In the genomic region with DNA sequence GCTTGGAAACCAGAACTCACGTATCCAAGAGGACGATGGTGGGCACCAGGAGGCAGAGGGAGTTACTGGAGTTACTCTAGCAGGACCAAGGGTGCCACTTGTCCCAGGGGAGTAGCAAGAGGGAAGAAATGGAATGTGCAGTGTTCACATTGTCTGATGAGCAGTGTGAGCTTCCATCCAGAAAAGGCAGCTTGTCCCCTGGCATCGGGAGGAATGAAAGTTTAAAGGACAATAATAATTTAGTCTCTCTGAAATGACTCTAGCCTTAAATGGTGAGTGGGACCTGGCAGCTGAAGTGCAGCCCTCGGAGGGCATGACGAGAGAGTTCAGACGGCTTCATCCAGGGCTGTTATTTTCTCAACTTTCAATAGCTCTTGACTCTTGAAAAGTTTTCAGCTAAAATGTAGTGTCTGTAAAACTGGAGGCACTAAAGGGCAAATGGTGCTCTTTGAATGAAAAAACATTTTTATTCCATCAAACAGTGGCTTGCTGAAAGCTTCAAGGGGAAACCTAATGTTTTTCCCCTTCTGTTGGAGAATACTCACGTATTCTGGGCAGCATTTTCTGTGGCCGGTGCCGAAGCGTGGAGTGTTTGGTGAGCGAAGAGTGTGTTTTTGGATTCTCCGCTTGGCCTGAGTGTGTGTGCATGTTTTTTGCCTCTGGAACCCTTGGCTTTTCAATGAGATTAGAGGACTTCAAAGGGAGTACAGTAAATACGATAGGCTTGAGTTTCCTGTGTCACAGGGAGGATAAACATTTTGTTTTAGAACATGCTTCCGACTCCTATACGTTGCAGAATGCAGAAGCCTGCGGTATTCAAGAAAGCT, we compare ENCODE assay signal across 30 cellular contexts.
A peak's percentile ranks its signal among the peaks of the same experiment; 100 is the strongest.
DNase-seq lines count a peak whose midpoint lies in the region; ATAC-seq and TF ChIP-seq lines count a peak whose summit lies in the region.
"Had no signal": no experiment of that assay in that cellular context is flagged by ENCODE, and none has a peak within 500 bp of the region (broad histone marks: within the 10 kb centered on the region; RNA-seq: fewer than 3 reads in every experiment).

No MANE protein-coding gene starts in this region.

- no peak overlapping the region for H3K4me3 Mint-ChIP-seq in endodermal cell
- H3K4me3 Mint-ChIP-seq: activated CD4-positive, alpha-beta T cell treated with anti-CD3 and anti-CD28 coated beads, Interleukin-2, amount 10 ng/mL, durations not matched to agents 24 days and 14 days; activated T-cell treated with anti-CD3 and anti-CD28 coated beads, Interleukin-2, amount 50 U/mL, for 24 hours; CD8-positive, alpha-beta memory T cell; dendritic cell treated with granulocyte-macrophage colony-stimulating factor and Interleukin-4, amounts not matched to agents 40 ng/mL and 50 ng/mL, for 4 days; stimulated activated effector memory CD8-positive, alpha-beta T cell treated with anti-CD3 and anti-CD28 coated beads, Interleukin-12 subunit alpha, Interleukin-12 subunit beta, amount 100 ng/mL, for 72 hours; T-helper 2 cell treated with Interferon-gamma antibody and Interleukin-4, amounts not matched to agents 5 μg/mL and 100 μg/mL, for 36 hours had no signal

- no peak for TF ChIP-seq CTCF in cardiac muscle cell (IDR thresholded peaks at IDR 0.05; ENCODE audit: low read depth, low read length)
- TF ChIP-seq CTCF in esophagus muscularis mucosa (IDR thresholded peaks at IDR 0.05) = no peak
- no peak for TF ChIP-seq CTCF in endodermal cell (conservative IDR thresholded peaks at IDR 0.05)

- H3K27me3 ChIP-seq in cardiac muscle cell (no peaks in the 10 kb centered on the region), esophagus muscularis mucosa (no peaks in the 10 kb centered on the region), rectal smooth muscle tissue (ENCODE audit: control insufficient read depth, insufficient read depth, low read length) (no peaks in the 10 kb centered on the region), endodermal cell (ENCODE audit: control insufficient read depth, insufficient read depth, low read length, poor library complexity, severe bottlenecking) (no peaks in the 10 kb centered on the region)
- H3K27me3 ChIP-seq: right lobe of liver, uterus had no signal

- H3K9me3 ChIP-seq in cardiac muscle cell (ENCODE audit: low read depth) (no peaks in the 10 kb centered on the region), esophagus muscularis mucosa (no peaks in the 10 kb centered on the region), endodermal cell (ENCODE audit: control insufficient read depth, low read length) (no peaks in the 10 kb centered on the region)
- H3K9me3 ChIP-seq: A549, right lobe of liver, uterus had no signal

- H3K36me3 ChIP-seq in cardiac muscle cell (no peaks in the 10 kb centered on the region), esophagus muscularis mucosa (no peaks in the 10 kb centered on the region), rectal smooth muscle tissue (ENCODE audit: control insufficient read depth, insufficient read depth, low read length) (no peaks in the 10 kb centered on the region), endodermal cell (ENCODE audit: control insufficient read depth, insufficient read depth, low read length) (no peaks in the 10 kb centered on the region)
- H3K36me3 ChIP-seq: right lobe of liver, uterus had no signal

- H3K9ac ChIP-seq in rectal smooth muscle tissue (ENCODE audit: low read length) (peak overlapping the region; percentile 6), endodermal cell (ENCODE audit: extremely low read depth, low read length, poor library complexity, severe bottlenecking) (no peak overlapping the region)
- H3K9ac ChIP-seq: parathyroid adenoma had no signal

- peaks cover 25% of the 10 kb centered on the region for H3K4me1 Mint-ChIP-seq in endodermal cell

- 90% methylated on average over 16 of the region's 16 CpGs for WGBS in esophagus muscularis mucosa
- 94% methylated on average over 11 to 16 of the region's 16 CpGs for WGBS in endodermal cell (ENCODE audit: insufficient coverage in 1 of 2, insufficient read length in 1 of 2), 2 experiments

- no peak overlapping the region for H3K27ac Mint-ChIP-seq in endodermal cell
- H3K27ac Mint-ChIP-seq: activated CD4-positive, alpha-beta T cell treated with anti-CD3 and anti-CD28 coated beads, Interleukin-2, amount 10 ng/mL, durations not matched to agents 24 days and 14 days; activated T-cell treated with anti-CD3 and anti-CD28 coated beads, Interleukin-2, amount 50 U/mL, for 24 hours; dendritic cell treated with granulocyte-macrophage colony-stimulating factor and Interleukin-4, amounts not matched to agents 40 ng/mL and 50 ng/mL, for 4 days; T-helper 2 cell treated with Interferon-gamma antibody and Interleukin-4, amounts not matched to agents 5 μg/mL and 100 μg/mL, for 36 hours had no signal

- TF ChIP-seq EP300 in esophagus muscularis mucosa (IDR thresholded peaks at IDR 0.05) = no peak

- no peaks in the 10 kb centered on the region for H3K27me3 Mint-ChIP-seq in endodermal cell (ENCODE audit: insufficient read depth)
- H3K27me3 Mint-ChIP-seq: activated CD4-positive, alpha-beta T cell treated with anti-CD3 and anti-CD28 coated beads, Interleukin-2, amount 10 ng/mL, durations not matched to agents 24 days and 14 days; activated T-cell treated with anti-CD3 and anti-CD28 coated beads, Interleukin-2, amount 50 U/mL, for 24 hours; CD8-positive, alpha-beta memory T cell; dendritic cell treated with granulocyte-macrophage colony-stimulating factor and Interleukin-4, amounts not matched to agents 40 ng/mL and 50 ng/mL, for 4 days had no signal

- DNase-seq in cardiac muscle cell (ENCODE audit: low read depth in 1 of 2, low spot score in 1 of 2) = no peak
- DNase-seq in cardiac septum (ENCODE audit: low spot score) = no peak
- no peak for DNase-seq in esophagus muscularis mucosa (ENCODE audit: extremely low spot score)
- no peak for DNase-seq in endodermal cell
- no peak for DNase-seq in NK-92 (lab: John Stamatoyannopoulos, UW; ENCODE audit: unreplicated experiment)
- DNase-seq in Ammon's horn (ENCODE audit: low spot score) = no peak
- DNase-seq: activated CD4-positive, alpha-beta T cell treated with anti-CD3 and anti-CD28 coated beads, Interleukin-2, amount 10 ng/mL, durations not matched to agents 24 days and 14 days; activated gamma-delta T cell treated with Interleukin-2 at 50 U/mL for 16 hours; activated T-cell treated with anti-CD3 and anti-CD28 coated beads, Interleukin-2, amount 50 U/mL, for 24 hours; AML-193; CD8-positive, alpha-beta memory T cell; GOT3; Karpas-422; MV-4-11; NCI-H524; NK-92 treated with Interleukin-12 subunit alpha and Interleukin-12 subunit beta, amount 100 ng/mL, for 24 hours; PC-9; right lobe of liver; SHP77; stimulated activated CD4-positive, alpha-beta T cell treated with anti-CD3 and anti-CD28 coated beads, Interleukin-4, amount 100 ng/mL, for 24 hours; substantia nigra; uterus had no signal

- no peaks in the 10 kb centered on the region for H3K9me3 Mint-ChIP-seq in endodermal cell
- H3K9me3 Mint-ChIP-seq: activated CD4-positive, alpha-beta T cell treated with anti-CD3 and anti-CD28 coated beads, Interleukin-2, amount 10 ng/mL, durations not matched to agents 24 days and 14 days; activated T-cell treated with anti-CD3 and anti-CD28 coated beads, Interleukin-2, amount 50 U/mL, for 24 hours; CD8-positive, alpha-beta memory T cell; dendritic cell treated with granulocyte-macrophage colony-stimulating factor and Interleukin-4, amounts not matched to agents 40 ng/mL and 50 ng/mL, for 4 days; stimulated activated effector memory CD8-positive, alpha-beta T cell treated with anti-CD3 and anti-CD28 coated beads, Interleukin-12 subunit alpha, Interleukin-12 subunit beta, amount 100 ng/mL, for 72 hours; T-helper 2 cell treated with Interferon-gamma antibody and Interleukin-4, amounts not matched to agents 5 μg/mL and 100 μg/mL, for 36 hours had no signal

- no peak for ATAC-seq in GM21381 (IDR thresholded peaks at IDR 0.05; ENCODE audit: unreplicated experiment)
- ATAC-seq: A549; right lobe of liver; stimulated activated effector memory CD8-positive, alpha-beta T cell treated with anti-CD3 and anti-CD28 coated beads, Interleukin-12 subunit alpha, Interleukin-12 subunit beta, amount 100 ng/mL, for 72 hours had no signal

- peak overlapping the region; percentile 42 for H3K27ac ChIP-seq in cardiac muscle cell
- H3K27ac ChIP-seq in esophagus muscularis mucosa (replicated peaks in 1 of 4) = peak overlapping the region in 3 of 4 donors; percentile 16 to 49 (median 30)
- no peak overlapping the region for H3K27ac ChIP-seq in rectal smooth muscle tissue (ENCODE audit: low read depth, low read length)
- no peak overlapping the region for H3K27ac ChIP-seq in endodermal cell (ENCODE audit: low read depth, low read length)
- H3K27ac ChIP-seq: A549, HL-60, parathyroid adenoma, PC-9, right lobe of liver had no signal

- H3K4me3 ChIP-seq in cardiac muscle cell (no peak overlapping the region), esophagus muscularis mucosa (no peak overlapping the region), rectal smooth muscle tissue (ENCODE audit: low read length) (no peak overlapping the region), endodermal cell (ENCODE audit: low read length) (no peak overlapping the region)
- H3K4me3 ChIP-seq: A549, PC-9, right lobe of liver, uterus had no signal

- peaks cover 13% of the 10 kb centered on the region for H3K4me1 ChIP-seq in cardiac muscle cell (ENCODE audit: low read depth)
- peaks cover 14 to 68% (median 46%) of the 10 kb centered on the region in 4 donors for H3K4me1 ChIP-seq in esophagus muscularis mucosa
- no peaks in the 10 kb centered on the region for H3K4me1 ChIP-seq in rectal smooth muscle tissue (ENCODE audit: control insufficient read depth, insufficient read depth, low read length)
- H3K4me1 ChIP-seq in endodermal cell (ENCODE audit: control insufficient read depth, insufficient read depth, low read length) = no peaks in the 10 kb centered on the region
- H3K4me1 ChIP-seq: A549, parathyroid adenoma, right lobe of liver, uterus had no signal

- H3K36me3 Mint-ChIP-seq in endodermal cell (ENCODE audit: low read depth) = no peaks in the 10 kb centered on the region
- H3K36me3 Mint-ChIP-seq: stimulated activated effector memory CD8-positive, alpha-beta T cell treated with anti-CD3 and anti-CD28 coated beads, Interleukin-12 subunit alpha, Interleukin-12 subunit beta, amount 100 ng/mL, for 72 hours had no signal

- no peak for TF ChIP-seq POLR2A in esophagus muscularis mucosa (IDR thresholded peaks at IDR 0.05; ENCODE audit: low read depth)

- intact Hi-C loops in cardiac septum (cut with DNase I) = no loop called here
- intact Hi-C loops in esophagus muscularis mucosa (cut with DNase I) = no loop called here

Comparison
In these comparisons a context has a peak if more than half of its experiments do, and no peak if none do; other contexts are left out.
1. H3K27ac ChIP-seq: peak in cardiac muscle cell (single experiment) and esophagus muscularis mucosa (3 of 4); none in rectal smooth muscle tissue (single experiment) and endodermal cell (single experiment).